In the genomic region with DNA sequence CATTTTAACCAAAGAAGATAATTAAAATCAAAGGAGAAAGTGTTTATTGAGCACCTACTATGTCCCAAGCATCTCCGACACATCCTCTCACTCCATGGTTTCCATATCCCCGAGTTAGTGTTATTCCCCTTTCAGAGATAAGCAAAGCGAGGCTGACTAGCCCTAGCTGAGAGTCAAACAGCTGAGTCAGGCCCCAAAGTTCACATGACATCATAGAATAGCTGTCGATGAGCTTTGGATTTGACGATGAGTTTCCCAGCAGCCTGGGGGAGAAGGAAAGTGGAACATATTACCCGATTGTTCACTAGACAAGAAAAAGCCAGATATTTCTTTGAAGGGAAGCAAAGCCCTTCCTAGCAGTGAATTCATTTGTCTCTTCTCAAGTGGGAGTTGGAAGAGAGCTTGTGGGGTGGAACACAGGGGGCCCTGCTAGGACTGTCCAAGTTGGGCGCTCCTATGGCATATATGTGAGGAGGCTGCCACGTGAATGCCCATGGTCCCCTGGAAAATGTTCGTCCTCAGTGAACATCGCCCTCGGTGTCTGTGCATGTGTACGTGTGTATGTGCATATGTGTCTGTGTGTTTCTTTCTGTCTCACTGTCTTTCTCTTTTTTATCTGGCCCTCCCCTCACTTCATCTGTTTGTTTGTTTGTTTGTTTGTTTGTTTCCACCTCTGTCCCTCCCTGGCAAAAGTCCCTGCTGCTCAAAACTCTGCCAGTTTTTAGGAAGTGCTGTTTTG, we compare ENCODE assay signal across 9 cellular contexts. TPM values are rescaled to one million over a fixed set of nuclear protein-coding genes. Genes with fewer than 3 reads are reported as not detected.
DNase-seq lines count a peak whose midpoint lies in the region; ATAC-seq, FAIRE-seq and TF ChIP-seq lines count a peak whose summit lies in the region.
"Had no signal": no experiment of that assay in that cellular context is flagged by ENCODE, and none has a peak within 500 bp of the region (broad histone marks: within the 10 kb centered on the region; RNA-seq: fewer than 3 reads in every experiment).

No MANE protein-coding gene starts in this region.

- H3K4me2 ChIP-seq in MM.1S (ENCODE audit: low read depth, low read length) (peak overlapping the region; percentile 87), GM12878 (ENCODE audit: control insufficient read depth, insufficient read depth) (peak overlapping the region; percentile 55)

- H4K20me1 ChIP-seq in MM.1S (ENCODE audit: insufficient read depth, low read length) (no peaks in the 10 kb centered on the region), GM12878 (ENCODE audit: control insufficient read depth, insufficient read depth) (no peaks in the 10 kb centered on the region)

- RAD21 ChIA-PET in GM12878 (lab: Charles Lee; ENCODE audit: unreplicated experiment) = interaction anchor here (2.5 to 3.6 kb wide), 5 partner anchors 9 to 40 kb away, joined by 9 to 14 read pairs (median 11); no protein-coding TSS in a partner anchor

- no peak for ATAC-seq in GM12878
- ATAC-seq in HG02678 (IDR thresholded peaks at IDR 0.05; ENCODE audit: unreplicated experiment) = no peak

- TF ChIP-seq POLR2A in GM12878 (IDR thresholded peaks at IDR 0.05; ENCODE audit: low read depth, low read length) = no peak

- H3K79me2 ChIP-seq in MM.1S (ENCODE audit: low read length) = peaks cover 18% of the 10 kb centered on the region
- H3K79me2 ChIP-seq in GM12878 (ENCODE audit: control insufficient read depth, insufficient read depth, low read length) = peaks cover 18% of the 10 kb centered on the region

- H3K9me3 ChIP-seq in MM.1S (replicated peaks; ENCODE audit: insufficient read depth, low read length) = no peaks in the 10 kb centered on the region
- H3K9me3 ChIP-seq in GM12878 (replicated peaks; ENCODE audit: control insufficient read depth, insufficient read depth, low read length) = no peaks in the 10 kb centered on the region
- no peaks in the 10 kb centered on the region for H3K9me3 ChIP-seq in skeletal muscle tissue (ENCODE audit: control insufficient read depth in 3 of 3, low read length in 3 of 3)

- H3K4me3 ChIP-seq in GM12864 (ENCODE audit: low read depth, low read length) (peak overlapping the region; percentile 66; the same call in 1 of the 2 replicates), MM.1S (ENCODE audit: low read length) (peak overlapping the region; percentile 74), GM12878 (peak overlapping the region; percentile 69; the same call in 1 of the 2 replicates), skeletal muscle tissue (ENCODE audit: low read length in 3 of 3) (no peak overlapping the region)

- H3K27ac ChIP-seq in MM.1S (ENCODE audit: low read length) (no peak overlapping the region), GM12878 (ENCODE audit: control insufficient read depth, insufficient read depth) (peak overlapping the region; percentile 93; the same call in 1 of the 2 replicates), skeletal muscle tissue (ENCODE audit: low read depth, low read length) (peak overlapping the region; percentile 2)

- no peak for TF ChIP-seq EP300 in GM12878 (IDR thresholded peaks at IDR 0.05; ENCODE audit: borderline replicate concordance in 1 of 2, control insufficient read depth in 1 of 2, low read depth in 2 of 2, low read length in 2 of 2)

- 57% methylated on average over 12 of the region's 12 CpGs for WGBS in GM12878 (ENCODE audit: insufficient coverage, insufficient replicate concordance, low lambda C conversion rate, missing lambda C conversion rate)

- H3K4me1 ChIP-seq in MM.1S (ENCODE audit: low read length) (peaks cover 25% of the 10 kb centered on the region), GM12878 (ENCODE audit: control insufficient read depth, insufficient read depth, low read length) (peaks cover 30% of the 10 kb centered on the region), skeletal muscle tissue (ENCODE audit: control insufficient read depth in 3 of 3, insufficient read depth in 3 of 3, low read length in 3 of 3) (peaks cover 0 to 12% (median 0%) of the 10 kb centered on the region in 3 donors)

- H3K27me3 ChIP-seq in MM.1S (replicated peaks; ENCODE audit: insufficient read depth, low read length) = no peaks in the 10 kb centered on the region
- H3K27me3 ChIP-seq in GM12878 (replicated peaks in 1 of 2; ENCODE audit: control insufficient read depth in 2 of 2, insufficient read depth in 2 of 2, low read length in 1 of 2) = no peaks in the 10 kb centered on the region
- peaks cover 6 to 67% (median 57%) of the 10 kb centered on the region in 3 donors for H3K27me3 ChIP-seq in skeletal muscle tissue (ENCODE audit: control insufficient read depth in 3 of 3, insufficient read depth in 3 of 3, low read length in 3 of 3)

- TF ChIP-seq CTCF in GM12864 (IDR thresholded peaks at IDR 0.05; ENCODE audit: low read depth, low read length, missing control alignments) = no peak
- no peak for TF ChIP-seq CTCF in MM.1S (IDR thresholded peaks at IDR 0.05; ENCODE audit: low read length)
- no peak for TF ChIP-seq CTCF in GM12878 (IDR thresholded peaks at IDR 0.05 in 2 of 3, conservative IDR thresholded peaks at IDR 0.05 in 1 of 3; ENCODE audit: control insufficient read depth in 2 of 3, extremely low read depth in 1 of 3, insufficient read depth in 1 of 3, low read depth in 3 of 3, low read length in 3 of 3)

- POLR2A ChIA-PET in GM12878 (lab: Charles Lee) = interaction anchor here (0.6 to 3.0 kb wide), 8 partner anchors 12 to 251 kb away, joined by 3 to 12 read pairs (median 3); no protein-coding TSS in a partner anchor

- in situ Hi-C loops in GM12878 (cut with MboI) = no loop called here

- intact Hi-C loops in GM12878 (cut with micrococcal nuclease; ENCODE audit: unreplicated experiment) = no loop called here

- no peak for TF ChIP-seq RAD21 in GM12878 (IDR thresholded peaks at IDR 0.05; ENCODE audit: insufficient read depth, low read depth, low read length)

- CTCF ChIA-PET in GM12878 (lab: Yijun Ruan, JAX) = interaction anchor here (0.6 to 11.1 kb wide), 8 partner anchors 11 to 624 kb away, joined by 3 to 124 read pairs (median 6); no protein-coding TSS in a partner anchor

- SMC1A ChIA-PET in GM12878 (lab: Charles Lee; ENCODE audit: uncharacterized antibody, unreplicated experiment) = interaction anchor here (0.8 to 4.5 kb wide), 6 partner anchors 10 to 35 kb away, joined by 3 to 24 read pairs (median 11); no protein-coding TSS in a partner anchor

- no peaks in the 10 kb centered on the region for H3K36me3 ChIP-seq in MM.1S (replicated peaks; ENCODE audit: insufficient read depth, low read length)
- H3K36me3 ChIP-seq in GM12878 (ENCODE audit: control insufficient read depth in 2 of 2, insufficient read depth in 2 of 2, low read length in 1 of 2) = no peaks in the 10 kb centered on the region
- no peaks in the 10 kb centered on the region for H3K36me3 ChIP-seq in skeletal muscle tissue (ENCODE audit: control insufficient read depth in 3 of 3, insufficient read depth in 3 of 3, low read length in 3 of 3)

- FAIRE-seq in GM12878 (lab: Jason Lieb, UNC) = peak; percentile 62

- DNase-seq in GM12864 (ENCODE audit: low read depth) (no peak), MM.1S (no peak), GM12878 (ENCODE audit: low read depth, low spot score) (no peak), cerebellar cortex (ENCODE audit: low spot score) (no peak), amygdala (lab: John Stamatoyannopoulos, UW) (no peak), SIG-M5 treated with dmso at 0.1 percent for 504 hours (lab: John Stamatoyannopoulos, UW; ENCODE audit: unreplicated experiment) (no peak)

- H3K9ac ChIP-seq in MM.1S (ENCODE audit: low read length) (peak overlapping the region; percentile 64), GM12878 (ENCODE audit: control insufficient read depth, insufficient read depth, low read length) (peak overlapping the region; percentile 5; the same call in 1 of the 2 replicates), skeletal muscle tissue (ENCODE audit: low read depth in 1 of 3, low read length in 3 of 3) (no peak overlapping the region)

- H3K9me2 ChIP-seq in MM.1S (replicated peaks; ENCODE audit: insufficient read depth, low read length) = no peaks in the 10 kb centered on the region

- H2AFZ ChIP-seq in MM.1S (ENCODE audit: low read length) (peak overlapping the region; percentile 75), GM12878 (ENCODE audit: control insufficient read depth, low read depth, low read length) (peak overlapping the region; percentile 34)

- H3F3A ChIP-seq in MM.1S (ENCODE audit: insufficient read depth, low read length) = peaks cover 9% of the 10 kb centered on the region; the same call in 1 of the 2 replicates

- BruUV-seq in GM12878 (replicated peaks; lab: Mats Ljungman, UMichigan) = no TSS peak

RNA-seq across cellular contexts. Expression of a gene that starts 0.5 kb away (rescaled TPM):
- 94.2 and 114 TPM in 2 replicates for total RNA-seq in GM12878 (2013; cell fraction: nucleolus; rRNA removed)
- total RNA-seq in GM12878 (2014; rRNA removed) (23.2 TPM in 2 replicates), GM12878 (2014; rRNA removed; fragmentation: Illumina TruSeq; extraction: Trizol) (17.2 and 18.3 TPM in 2 replicates), GM12878 (2021) (25.8 and 26.0 TPM in 2 replicates), skeletal muscle tissue (12.0 TPM)
- polyA plus RNA-seq in GM12878 (2011; ENCODE audit: low read depth) = 7.0 TPM
- polyA plus RNA-seq in GM12878 (2011; rRNA removed) (19.4 and 24.1 TPM in 2 replicates), GM12878 (2014; fragmentation: Illumina TruSeq; extraction: Trizol) (9.1 and 16.6 TPM in 2 replicates), GM12878 (2014; fragmentation: Nextera tagmentation; extraction: Ambion mirVana) (1 to 10 TPM; 1.5 to 1.8 TPM), GM12878 (2014; rRNA removed) (23.6 and 27.3 TPM in 2 replicates), GM12878 (2016; fragmentation: Nextera tagmentation; extraction: Ambion mirVana) (10 to 100 TPM; 12.4 TPM)
- polyA plus RNA-seq in GM12878 (2011; cell fraction: cytosol; rRNA removed) = 22.7 and 30.1 TPM in 2 replicates
- 148 and 167 TPM in 2 replicates for polyA plus RNA-seq in GM12878 (2011; cell fraction: nucleus; rRNA removed)
- 15.7 and 21.2 TPM in 2 replicates for polyA plus RNA-seq in GM12878 (2012)
- polyA minus RNA-seq in GM12878 (2011; rRNA and poly(A)+ RNA removed) = 14.9 and 23.6 TPM in 2 replicates
- polyA minus RNA-seq in GM12878 (2011; cell fraction: cytosol; rRNA and poly(A)+ RNA removed) = 5.5 and 6.7 TPM in 2 replicates
- 23.1 and 31.4 TPM in 2 replicates for polyA minus RNA-seq in GM12878 (2011; cell fraction: nucleus; rRNA and poly(A)+ RNA removed)
- total RNA-seq: lung microvascular endothelial cell had no signal

RNA-seq across cellular contexts. Expression of a gene that starts 37.7 kb away (rescaled TPM):
- total RNA-seq in GM12878 (2013; cell fraction: nucleolus; rRNA removed) = 143 and 150 TPM in 2 replicates
- total RNA-seq in GM12878 (2014; rRNA removed) (251 and 282 TPM in 2 replicates), GM12878 (2014; rRNA removed; fragmentation: Illumina TruSeq; extraction: Trizol) (135 and 149 TPM in 2 replicates), GM12878 (2021) (382 and 386 TPM in 2 replicates), skeletal muscle tissue (0.52 TPM)
- 314 TPM for polyA plus RNA-seq in GM12878 (2011; ENCODE audit: low read depth)
- polyA plus RNA-seq in GM12878 (2011; rRNA removed) (84.4 and 296 TPM in 2 replicates), GM12878 (2014; fragmentation: Illumina TruSeq; extraction: Trizol) (166 and 339 TPM in 2 replicates), GM12878 (2014; fragmentation: Nextera tagmentation; extraction: Ambion mirVana) (100 to 1,000 TPM; 102 to 108 TPM), GM12878 (2014; rRNA removed) (313 and 369 TPM in 2 replicates), GM12878 (2016; fragmentation: Nextera tagmentation; extraction: Ambion mirVana) (100 to 1,000 TPM; 320 to 330 TPM)
- 317 and 416 TPM in 2 replicates for polyA plus RNA-seq in GM12878 (2011; cell fraction: cytosol; rRNA removed)
- polyA plus RNA-seq in GM12878 (2011; cell fraction: nucleus; rRNA removed) = 561 and 566 TPM in 2 replicates
- 512 and 607 TPM in 2 replicates for polyA plus RNA-seq in GM12878 (2012)
- polyA minus RNA-seq in GM12878 (2011; rRNA and poly(A)+ RNA removed) = 200 and 233 TPM in 2 replicates
- polyA minus RNA-seq in GM12878 (2011; cell fraction: cytosol; rRNA and poly(A)+ RNA removed) = 155 and 158 TPM in 2 replicates
- 185 and 303 TPM in 2 replicates for polyA minus RNA-seq in GM12878 (2011; cell fraction: nucleus; rRNA and poly(A)+ RNA removed)

Comparison
In these comparisons a context has a peak if more than half of its experiments do, and no peak if none do; other contexts are left out.
1. H3K4me3 ChIP-seq: peak in GM12864 (single experiment), MM.1S (single experiment) and GM12878 (single experiment); none in skeletal muscle tissue (0 of 3).
2. H3K9ac ChIP-seq: peak in MM.1S (single experiment) and GM12878 (single experiment); none in skeletal muscle tissue (0 of 3).
3. RNA of a gene that starts 37.7 kb away (total RNA-seq): 135 to 386 TPM in GM12878; 0.52 TPM in skeletal muscle tissue (single experiment); every median in the first group is over 10 times any median in the second.